Comparison of ENCODE assay signal across 8 cellular contexts in the genomic region with DNA sequence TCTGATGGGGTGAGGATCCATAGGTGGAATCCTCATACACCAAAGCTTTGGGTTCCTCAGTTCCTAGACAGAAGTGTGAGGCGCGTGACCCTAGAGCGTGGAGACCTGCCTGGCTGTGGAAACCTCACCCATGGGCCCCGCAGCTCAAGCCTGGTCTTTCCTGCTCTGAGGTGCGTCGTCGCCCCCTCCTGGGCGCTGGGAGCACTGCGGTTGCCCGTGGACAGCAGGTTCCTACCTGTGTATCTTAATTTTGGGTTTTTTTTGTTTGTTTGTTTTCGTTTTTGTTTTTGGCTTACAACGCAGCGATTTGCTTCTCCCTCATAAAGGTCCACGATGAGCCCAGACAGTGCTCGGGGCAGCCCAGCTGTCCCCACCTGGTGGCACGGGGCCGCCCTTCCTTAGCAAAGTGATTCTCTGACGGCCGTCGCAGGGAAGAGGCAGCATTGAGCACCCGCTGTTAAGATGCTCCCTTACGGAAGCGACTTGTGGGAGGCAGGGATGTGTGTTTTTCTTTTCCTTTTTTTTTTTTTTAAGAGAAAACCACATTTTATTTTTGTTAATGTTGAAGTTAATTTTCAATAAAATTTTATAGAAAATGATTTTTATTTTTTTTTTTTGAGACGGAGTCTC.
DNase-seq lines count a peak whose midpoint lies in the region; ATAC-seq and TF ChIP-seq lines count a peak whose summit lies in the region.

No MANE protein-coding gene starts in this region.

- H3K27ac Mint-ChIP-seq in activated T-cell treated with anti-CD3 and anti-CD28 coated beads, Interleukin-2, amount 50 U/mL, for 24 hours, result peak overlapping the region; percentile 81
- no peak overlapping the region for H3K27ac Mint-ChIP-seq in nephron progenitor cell

- peaks cover 66% of the 10 kb centered on the region for H3K36me3 ChIP-seq in DND-41 (ENCODE audit: insufficient read depth, low read length)

- H3K9ac ChIP-seq in DND-41 (ENCODE audit: low read depth, low read length), result no peak overlapping the region

- no peak overlapping the region for H3K4me2 ChIP-seq in DND-41 (ENCODE audit: insufficient read depth, low read length)

- peak; percentile 98 for TF ChIP-seq CTCF in DND-41 (IDR thresholded peaks at IDR 0.05; ENCODE audit: borderline replicate concordance, extremely low read depth, low read length, poor library complexity, severe bottlenecking)
- peak; percentile 92 for TF ChIP-seq CTCF in fibroblast of mammary gland (conservative IDR thresholded peaks at IDR 0.05; ENCODE audit: control insufficient read depth, insufficient read depth, low read depth, low read length)
- TF ChIP-seq CTCF in nephron progenitor cell (IDR thresholded peaks at IDR 0.05), result peak; percentile 95

- H3K27ac ChIP-seq in DND-41 (ENCODE audit: low read length), result no peak overlapping the region

- H3K27me3 ChIP-seq in DND-41 (ENCODE audit: insufficient read depth, low read length, poor library complexity), result no peaks in the 10 kb centered on the region

- H3K4me1 Mint-ChIP-seq in activated T-cell treated with anti-CD3 and anti-CD28 coated beads, Interleukin-2, amount 50 U/mL, for 24 hours (ENCODE audit: low read depth), result peaks cover 10% of the 10 kb centered on the region
- peaks cover 31% of the 10 kb centered on the region for H3K4me1 Mint-ChIP-seq in nephron progenitor cell

- H3K4me3 ChIP-seq in DND-41 (ENCODE audit: low read depth in 1 of 2, low read length in 2 of 2), result no peak overlapping the region
- no peak overlapping the region for H3K4me3 ChIP-seq in fibroblast of mammary gland (ENCODE audit: control insufficient read depth, low read depth, low read length)

- no peaks in the 10 kb centered on the region for H3K27me3 Mint-ChIP-seq in activated T-cell treated with anti-CD3 and anti-CD28 coated beads, Interleukin-2, amount 50 U/mL, for 24 hours
- peaks cover 15% of the 10 kb centered on the region for H3K27me3 Mint-ChIP-seq in nephron progenitor cell (ENCODE audit: low read depth, poor library complexity)

- no peaks in the 10 kb centered on the region for H3K9me3 Mint-ChIP-seq in activated T-cell treated with anti-CD3 and anti-CD28 coated beads, Interleukin-2, amount 50 U/mL, for 24 hours
- H3K9me3 Mint-ChIP-seq in nephron progenitor cell, result no peaks in the 10 kb centered on the region

- ATAC-seq in DND-41 (ENCODE audit: insufficient read depth, low read depth) (peak; percentile 89), HG03565 (IDR thresholded peaks at IDR 0.05; ENCODE audit: unreplicated experiment) (no peak)

- H3K79me2 ChIP-seq in DND-41 (ENCODE audit: insufficient read depth, low read length), result no peaks in the 10 kb centered on the region

- H3K9me3 ChIP-seq in DND-41 (ENCODE audit: insufficient read depth, low read length, severe bottlenecking), result no peaks in the 10 kb centered on the region

- DNase-seq in DND-41, result peak; percentile 80
- DNase-seq in HPDE6-E6E7 (ENCODE audit: extremely low spot score), result peak; percentile 73
- DNase-seq in OCI-M2 (lab: John Stamatoyannopoulos, UW; ENCODE audit: unreplicated experiment), result peak; percentile 73
- peak; percentile 88 for DNase-seq in activated T-cell treated with anti-CD3 and anti-CD28 coated beads, Interleukin-2, amount 50 U/mL, for 24 hours
- peak; percentile 59 for DNase-seq in fibroblast of mammary gland (ENCODE audit: low read depth)
- peak; percentile 85 for DNase-seq in nephron progenitor cell
- peak; percentile 65 for DNase-seq in stimulated activated naive CD4-positive, alpha-beta T cell treated with Interleukin-2 at 50 U/mL for 16 hours (lab: John Stamatoyannopoulos, UW)

- H4K20me1 ChIP-seq in DND-41 (ENCODE audit: insufficient read depth, low read length), result peaks cover 12% of the 10 kb centered on the region

- H2AFZ ChIP-seq in DND-41 (ENCODE audit: low read depth, low read length), result no peak overlapping the region

- peaks cover 65% of the 10 kb centered on the region for H3K36me3 Mint-ChIP-seq in activated T-cell treated with anti-CD3 and anti-CD28 coated beads, Interleukin-2, amount 50 U/mL, for 24 hours (ENCODE audit: low read depth)
- no peaks in the 10 kb centered on the region for H3K36me3 Mint-ChIP-seq in nephron progenitor cell (ENCODE audit: low read depth)

- H3K4me3 Mint-ChIP-seq in activated T-cell treated with anti-CD3 and anti-CD28 coated beads, Interleukin-2, amount 50 U/mL, for 24 hours, result no peak overlapping the region
- peak overlapping the region; percentile 41 for H3K4me3 Mint-ChIP-seq in nephron progenitor cell

- H3K4me1 ChIP-seq in DND-41 (ENCODE audit: insufficient read depth, low read length), result no peaks in the 10 kb centered on the region
